ENCODE assay signal across 8 cellular contexts in genomic region chr5:65721775-65722574, GRCh38. TPM values are rescaled to one million over a fixed set of nuclear protein-coding genes. Genes with fewer than 3 reads are reported as not detected.
A peak's percentile ranks its signal among the peaks of the same experiment; 100 is the strongest.
DNase-seq lines count a peak whose midpoint lies in the region; ATAC-seq, FAIRE-seq and TF ChIP-seq lines count a peak whose summit lies in the region.

TSS of gene NLN (plus strand) at chr5:65722205. CDS start at chr5:65722374, 169 bp downstream.
TSS of gene SGTB (minus strand) at chr5:65722109. CDS start at chr5:65720807, 1,302 bp downstream.

- TF ChIP-seq CTCF in kidney (IDR thresholded peaks at IDR 0.05; ENCODE audit: borderline replicate concordance, extremely low read depth, insufficient read depth), result no peak

- DNase-seq in A172 (ENCODE audit: low spot score), result peak; percentile 48
- DNase-seq in NCI-H2227 (lab: John Stamatoyannopoulos, UW; ENCODE audit: unreplicated experiment), result peak; percentile 88
- DNase-seq in cerebellar cortex (ENCODE audit: low spot score), result peak; percentile 79
- DNase-seq in kidney, result peak; percentile 94
- peak; percentile 87 for DNase-seq in stimulated activated CD4-positive, alpha-beta T cell treated with anti-CD3 and anti-CD28 coated beads, Interleukin-15, amount 100 ng/mL, for 24 hours

- FAIRE-seq in kidney (lab: Jason Lieb, UNC), result no peak

- intact Hi-C loops in kidney (cut with DNase I), result no loop called here

- peak within 1 kb of the TSS; percentile 3 to 12 for H3K27ac ChIP-seq in kidney (ENCODE audit: low read depth in 2 of 2, low read length in 2 of 2)

- H3K36me3 ChIP-seq in kidney (ENCODE audit: control insufficient read depth in 1 of 2, insufficient read depth in 2 of 2, low read length in 2 of 2), result no peaks in the 10 kb centered on the region

- H3K4me3 ChIP-seq in kidney (ENCODE audit: low read length in 2 of 2), result peak within 1 kb of the TSS; percentile 89 to 95

- no peaks in the 10 kb centered on the region for H3K9me3 ChIP-seq in kidney (ENCODE audit: control insufficient read depth in 1 of 2, low read length in 2 of 2)

- ATAC-seq in GM18511 (IDR thresholded peaks at IDR 0.05; ENCODE audit: unreplicated experiment), result peak; percentile 89
- ATAC-seq in HG03025 (IDR thresholded peaks at IDR 0.05; ENCODE audit: low FRiP score, unreplicated experiment), result peak; percentile 92
- ATAC-seq in activated CD4-positive, CD25-positive, alpha-beta regulatory T cell treated with anti-CD3 and anti-CD28 coated beads, Interleukin-2, amount 50 U/mL, for 24 hours, result peak; percentile 90 to 95

- H3K9ac ChIP-seq in kidney (ENCODE audit: low read length in 2 of 2), result peak within 1 kb of the TSS; percentile 79 to 86

- H3K4me1 ChIP-seq in kidney (ENCODE audit: control insufficient read depth in 1 of 2, insufficient read depth in 1 of 2, low read depth in 1 of 2, low read length in 2 of 2), result peaks cover 2 to 6% of the 10 kb centered on the region in 2 donors

RNA-seq across cellular contexts. Expression of gene NLN, which starts in this region (rescaled TPM):
- total RNA-seq in A172 (2014; rRNA removed; shearing (Covaris generic)), result 48.9 and 54.7 TPM in 2 replicates
- total RNA-seq in kidney, result 25.0 TPM
- 6.2 TPM for polyA plus RNA-seq in kidney (ENCODE audit: insufficient read depth, low read depth, low replicate concordance)

RNA-seq across cellular contexts. Expression of gene SGTB, which starts in this region (rescaled TPM):
- total RNA-seq in A172 (2014; rRNA removed; shearing (Covaris generic)), result 17.7 and 20.2 TPM in 2 replicates
- total RNA-seq in kidney, result 8.8 TPM
- polyA plus RNA-seq in kidney (ENCODE audit: insufficient read depth, low read depth, low replicate concordance), result 1.6 TPM

Comparison
In these comparisons a context has a peak if more than half of its experiments do, and no peak if none do; other contexts are left out.
1. Peak in every context shown above with its lines: DNase-seq, ATAC-seq, H3K4me3 ChIP-seq and H3K27ac ChIP-seq.